ENCODE assay signal across 11 cellular contexts in the genomic region with DNA sequence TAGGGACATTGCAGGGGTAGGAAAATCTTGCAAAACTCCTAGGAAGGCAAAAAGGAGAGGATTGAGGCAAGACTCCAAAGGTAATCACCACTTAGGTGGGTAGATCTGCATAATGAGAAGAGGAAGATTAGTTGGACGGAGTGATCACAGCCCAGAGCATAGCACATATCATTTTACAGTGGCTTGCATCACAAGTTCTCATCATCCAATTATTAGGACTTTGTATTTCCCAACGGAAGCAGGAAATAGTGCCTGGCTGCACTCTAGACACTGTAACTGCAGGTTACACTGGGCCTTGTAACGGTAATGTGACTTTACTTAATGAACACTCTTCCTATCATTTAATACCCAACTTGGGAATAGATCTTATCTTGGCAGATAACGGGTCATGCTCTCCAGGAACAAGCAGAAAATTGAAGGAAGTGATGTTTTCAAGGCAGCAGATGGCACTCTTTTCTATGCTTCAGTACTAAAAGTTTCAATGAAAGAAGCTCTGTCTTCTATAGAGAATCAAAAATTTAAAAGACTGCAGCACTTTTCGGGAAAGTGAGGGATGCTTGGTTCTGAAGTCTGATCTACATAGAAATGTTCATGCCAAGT.
DNase-seq lines count a peak whose midpoint lies in the region; ATAC-seq and TF ChIP-seq lines count a peak whose summit lies in the region.
"Had no signal": no experiment of that assay in that cellular context is flagged by ENCODE, and none has a peak within 500 bp of the region (broad histone marks: within the 10 kb centered on the region; RNA-seq: fewer than 3 reads in every experiment).

No MANE protein-coding gene starts in this region.

- H3K27ac ChIP-seq in 22Rv1, result no peak overlapping the region
- no peak overlapping the region for H3K27ac ChIP-seq in CD4-positive, alpha-beta memory T cell (ENCODE audit: low read depth, low read length)
- H3K27ac ChIP-seq in naive thymus-derived CD4-positive, alpha-beta T cell (ENCODE audit: low read depth, low read length), result no peak overlapping the region

- POLR2A ChIA-PET in CD4-positive, alpha-beta memory T cell (lab: Charles Lee; ENCODE audit: partially characterized antibody), result no interaction called here
- POLR2A ChIA-PET in naive thymus-derived CD4-positive, alpha-beta T cell (lab: Charles Lee), result no interaction called here

- peaks cover 14% of the 10 kb centered on the region for H3K4me1 ChIP-seq in HAP-1
- H3K4me1 ChIP-seq in CD4-positive, alpha-beta memory T cell (ENCODE audit: insufficient read depth, low read length), result no peaks in the 10 kb centered on the region
- no peaks in the 10 kb centered on the region for H3K4me1 ChIP-seq in naive thymus-derived CD4-positive, alpha-beta T cell (ENCODE audit: control insufficient read depth in 2 of 2, insufficient read depth in 2 of 2, low read length in 2 of 2)

- H3K27me3 ChIP-seq in HAP-1 (ENCODE audit: low read depth), result no peaks in the 10 kb centered on the region
- no peaks in the 10 kb centered on the region for H3K27me3 ChIP-seq in CD4-positive, alpha-beta memory T cell (ENCODE audit: insufficient read depth, low read length)
- H3K27me3 ChIP-seq in naive thymus-derived CD4-positive, alpha-beta T cell (ENCODE audit: control insufficient read depth in 2 of 2, insufficient read depth in 2 of 2, low read length in 2 of 2), result no peaks in the 10 kb centered on the region

- peak; percentile 46 for ATAC-seq in GM21529 (IDR thresholded peaks at IDR 0.05; ENCODE audit: unreplicated experiment)
- ATAC-seq in GM21526 (IDR thresholded peaks at IDR 0.05; ENCODE audit: low FRiP score, unreplicated experiment), result no peak
- no peak for ATAC-seq in naive thymus-derived CD4-positive, alpha-beta T cell

- H3K4me1 Mint-ChIP-seq in CD4-positive, alpha-beta memory T cell, result no peaks in the 10 kb centered on the region
- H3K4me1 Mint-ChIP-seq in naive thymus-derived CD4-positive, alpha-beta T cell, result no peaks in the 10 kb centered on the region

- no peaks in the 10 kb centered on the region for H3K27me3 Mint-ChIP-seq in CD4-positive, alpha-beta memory T cell
- peaks cover 0 to 6% (median 0%) of the 10 kb centered on the region in 5 donors for H3K27me3 Mint-ChIP-seq in naive thymus-derived CD4-positive, alpha-beta T cell

- DNase-seq in NCI-H82 treated with DMSO at 0.1 percent for 48 hours (lab: John Stamatoyannopoulos, UW; ENCODE audit: unreplicated experiment) (peak; percentile 92), fibroblast of gingiva (ENCODE audit: low read depth) (peak; percentile 21), HAP-1 (ENCODE audit: low spot score in 2 of 2) (no peak)
- DNase-seq in CD4-positive, alpha-beta memory T cell, result no peak
- DNase-seq in naive thymus-derived CD4-positive, alpha-beta T cell, result no peak
- DNase-seq: Calu3, left cardiac atrium had no signal

- H3K36me3 ChIP-seq in HAP-1 (replicated peaks), result no peaks in the 10 kb centered on the region
- H3K36me3 ChIP-seq in CD4-positive, alpha-beta memory T cell (ENCODE audit: insufficient read depth, low read length), result no peaks in the 10 kb centered on the region
- no peaks in the 10 kb centered on the region for H3K36me3 ChIP-seq in naive thymus-derived CD4-positive, alpha-beta T cell (ENCODE audit: control insufficient read depth in 2 of 3, insufficient read depth in 3 of 3, low read length in 3 of 3)

- CTCF ChIA-PET in CD4-positive, alpha-beta memory T cell (lab: Charles Lee; ENCODE audit: partially characterized antibody), result interaction anchor here (1.5 to 1.6 kb wide), 2 partner anchors 11 to 533 kb away, joined by 3 to 7 read pairs; no protein-coding TSS in a partner anchor
- CTCF ChIA-PET in naive thymus-derived CD4-positive, alpha-beta T cell (lab: Charles Lee), result no interaction called here

- H3K9me3 ChIP-seq in HAP-1, result no peaks in the 10 kb centered on the region
- H3K9me3 ChIP-seq in CD4-positive, alpha-beta memory T cell (ENCODE audit: control insufficient read depth in 1 of 2, low read length in 2 of 2), result no peaks in the 10 kb centered on the region
- H3K9me3 ChIP-seq in naive thymus-derived CD4-positive, alpha-beta T cell (ENCODE audit: control insufficient read depth in 2 of 3, low read length in 3 of 3), result no peaks in the 10 kb centered on the region

- H3K27ac Mint-ChIP-seq in CD4-positive, alpha-beta memory T cell, result no peak overlapping the region
- no peak overlapping the region for H3K27ac Mint-ChIP-seq in naive thymus-derived CD4-positive, alpha-beta T cell
- H3K27ac Mint-ChIP-seq: T-helper 1 cell treated with Interleukin-12 subunit alpha and Interleukin-12 subunit beta and Interleukin-4 antibody, amounts not matched to agents 30 μg/mL and 1 μg/mL, for 36 hours had no signal

- H3K4me3 Mint-ChIP-seq in CD4-positive, alpha-beta memory T cell, result no peak overlapping the region
- H3K4me3 Mint-ChIP-seq in naive thymus-derived CD4-positive, alpha-beta T cell, result no peak overlapping the region
- H3K4me3 Mint-ChIP-seq: T-helper 1 cell treated with Interleukin-12 subunit alpha and Interleukin-12 subunit beta and Interleukin-4 antibody, amounts not matched to agents 30 μg/mL and 1 μg/mL, for 36 hours had no signal

- intact Hi-C loops in CD4-positive, alpha-beta memory T cell (cut with micrococcal nuclease), result loop anchor here (2.0 kb wide), 1 partner anchor 1124 kb away; no protein-coding TSS in a partner anchor
- intact Hi-C loops in naive thymus-derived CD4-positive, alpha-beta T cell (cut with micrococcal nuclease), result no loop called here

- no peak overlapping the region for H3K4me3 ChIP-seq in HAP-1
- no peak overlapping the region for H3K4me3 ChIP-seq in CD4-positive, alpha-beta memory T cell (ENCODE audit: low read length in 2 of 2)
- H3K4me3 ChIP-seq in naive thymus-derived CD4-positive, alpha-beta T cell (ENCODE audit: low read length), result no peak overlapping the region

- no peaks in the 10 kb centered on the region for H3K9me3 Mint-ChIP-seq in CD4-positive, alpha-beta memory T cell
- no peaks in the 10 kb centered on the region for H3K9me3 Mint-ChIP-seq in naive thymus-derived CD4-positive, alpha-beta T cell
- H3K9me3 Mint-ChIP-seq: T-helper 1 cell treated with Interleukin-12 subunit alpha and Interleukin-12 subunit beta and Interleukin-4 antibody, amounts not matched to agents 30 μg/mL and 1 μg/mL, for 36 hours had no signal

- in situ Hi-C loops in HAP-1 (cut with MboI; ENCODE audit: low sequenced_read_pairs), result loop anchor here (25.0 kb wide), 2 partner anchors 528 to 878 kb away; partner anchors contain the start of gene ZNF639

- H3K36me3 Mint-ChIP-seq in CD4-positive, alpha-beta memory T cell, result no peaks in the 10 kb centered on the region
- H3K36me3 Mint-ChIP-seq in naive thymus-derived CD4-positive, alpha-beta T cell, result no peaks in the 10 kb centered on the region

- TF ChIP-seq CTCF in 22Rv1 (IDR thresholded peaks at IDR 0.05), result peak; percentile 44

Comparison
In these comparisons a context has a peak if more than half of its experiments do, and no peak if none do; other contexts are left out.
1. DNase-seq: peak in NCI-H82 treated with DMSO at 0.1 percent for 48 hours (single experiment) and fibroblast of gingiva (single experiment); none in HAP-1 (0 of 2), CD4-positive, alpha-beta memory T cell (0 of 5) and naive thymus-derived CD4-positive, alpha-beta T cell (0 of 9).